In genomic region chrX:46179748-46180147, GRCh38 we compare ENCODE assay signal across 11 cellular contexts.
A peak's percentile ranks its signal among the peaks of the same experiment; 100 is the strongest.
DNase-seq lines count a peak whose midpoint lies in the region; ATAC-seq, FAIRE-seq and TF ChIP-seq lines count a peak whose summit lies in the region.
"Had no signal": no experiment of that assay in that cellular context is flagged by ENCODE, and none has a peak within 500 bp of the region (broad histone marks: within the 10 kb centered on the region; RNA-seq: fewer than 3 reads in every experiment).

No MANE protein-coding gene starts in this region.

- POLR2A ChIA-PET in A673 (lab: Charles Lee; ENCODE audit: low non-redundant PET) (no interaction called here), HEK293T (lab: Yijun Ruan, JAX) (no interaction called here)

- no peak for TF ChIP-seq CTCF in A673 (conservative IDR thresholded peaks at IDR 0.05; ENCODE audit: low read depth, low read length)
- TF ChIP-seq CTCF in epithelial cell of esophagus (IDR thresholded peaks at IDR 0.05; ENCODE audit: insufficient read depth, low read depth, low read length, missing control alignments), result no peak
- TF ChIP-seq CTCF in left ventricle myocardium inferior (IDR thresholded peaks at IDR 0.05; ENCODE audit: borderline replicate concordance), result no peak

- DNase-seq in A673 (ENCODE audit: low spot score) (no peak), M059J (ENCODE audit: low read depth) (peak; percentile 51), epithelial cell of esophagus (ENCODE audit: low read depth) (peak; percentile 34), T-helper 9 cell (no peak), HEK293T (ENCODE audit: extremely low spot score) (no peak), H54 (ENCODE audit: insufficient read length, low spot score) (no peak), left ventricle myocardium inferior (no peak)
- DNase-seq: activated CD8-positive, alpha-beta memory T cell treated with anti-CD3 and anti-CD28 coated beads, Interleukin-2, amount 50 U/mL, for 4 hours; tibial artery had no signal

- no peak for FAIRE-seq in H54 (lab: Jason Lieb, UNC)

- CTCF ChIA-PET in A673 (lab: Charles Lee), result no interaction called here
- CTCF ChIA-PET in HEK293T (lab: Yijun Ruan, JAX), result no interaction called here

- peak; percentile 13 for ATAC-seq in GM19324 (IDR thresholded peaks at IDR 0.05; ENCODE audit: low FRiP score, unreplicated experiment)
- ATAC-seq: Panc1 had no signal

- BruUV-seq in A673 (replicated peaks; lab: Mats Ljungman, UMichigan), result no TSS peak

- H3K27ac ChIP-seq in A673 (ENCODE audit: low read depth, low read length, poor library complexity, severe bottlenecking), result peak overlapping the region; percentile 56
- H3K27ac ChIP-seq in left ventricle myocardium inferior (replicated peaks), result no peak overlapping the region
- H3K27ac ChIP-seq: tibial artery had no signal

- TF ChIP-seq POLR2A in H54 (IDR thresholded peaks at IDR 0.05; ENCODE audit: low read depth, low read length), result no peak

- peaks cover 24% of the 10 kb centered on the region for H3K4me1 ChIP-seq in A673 (ENCODE audit: insufficient read depth, low read length, poor library complexity, severe bottlenecking)
- H3K4me1 ChIP-seq in left ventricle myocardium inferior, result no peaks in the 10 kb centered on the region

- no peaks in the 10 kb centered on the region for H3K27me3 ChIP-seq in A673 (replicated peaks; ENCODE audit: insufficient read depth, low read depth, low read length, poor library complexity)
- no peaks in the 10 kb centered on the region for H3K27me3 ChIP-seq in left ventricle myocardium inferior (ENCODE audit: low read depth)
- H3K27me3 ChIP-seq: tibial artery had no signal

- intact Hi-C loops in A673 (cut with micrococcal nuclease; ENCODE audit: unreplicated experiment) (no loop called here), left ventricle myocardium inferior (cut with micrococcal nuclease) (no loop called here)

- H3K36me3 ChIP-seq in A673 (ENCODE audit: insufficient read depth, low read length, poor library complexity, severe bottlenecking) (no peaks in the 10 kb centered on the region), left ventricle myocardium inferior (no peaks in the 10 kb centered on the region)
- H3K36me3 ChIP-seq: tibial artery had no signal

- H3K4me3 ChIP-seq in A673 (ENCODE audit: low read depth, low read length, poor library complexity, severe bottlenecking), result no peak overlapping the region
- no peak overlapping the region for H3K4me3 ChIP-seq in epithelial cell of esophagus (ENCODE audit: low read length)
- H3K4me3 ChIP-seq in left ventricle myocardium inferior, result no peak overlapping the region
- H3K4me3 ChIP-seq: tibial artery had no signal

- H3K9me3 ChIP-seq in A673 (ENCODE audit: low read depth, low read length, poor library complexity, severe bottlenecking) (peaks cover 7% of the 10 kb centered on the region), left ventricle myocardium inferior (replicated peaks) (no peaks in the 10 kb centered on the region)
- H3K9me3 ChIP-seq: tibial artery had no signal

TF ChIP-seq in HEK293T, 16 proteins besides CTCF, POLR2A, EP300 and RAD21:
- TF ChIP-seq PKNOX1 (IDR thresholded peaks at IDR 0.05), result no peak
- TF ChIP-seq SUZ12 (IDR thresholded peaks at IDR 0.05), result no peak
TF ChIP-seq in HEK293T: peak in this region for 0.

Comparison
In these comparisons a context has a peak if more than half of its experiments do, and no peak if none do; other contexts are left out.
1. DNase-seq: peak in M059J (single experiment) and epithelial cell of esophagus (single experiment); none in A673 (single experiment), T-helper 9 cell (single experiment), HEK293T (single experiment), H54 (single experiment) and left ventricle myocardium inferior (single experiment).